Comparison of ENCODE assay signal across 17 cellular contexts in genomic region chr10:45280113-45280512, GRCh38. TPM values are rescaled to one million over a fixed set of nuclear protein-coding genes. Genes with fewer than 3 reads are reported as not detected.
"Had no signal": no experiment of that assay in that cellular context is flagged by ENCODE, and none has a peak within 500 bp of the region (broad histone marks: within the 10 kb centered on the region; RNA-seq: fewer than 3 reads in every experiment).

No MANE protein-coding gene starts in this region.

- H3K4me1 ChIP-seq: tibial artery had no signal

- DNase-seq: activated CD4-positive, alpha-beta T cell treated with anti-CD3 and anti-CD28 coated beads for 1 hour; activated CD4-positive, alpha-beta T cell treated with anti-CD3 and anti-CD28 coated beads, Interleukin-2, amount 50 U/mL, for 48 hours; activated naive CD4-positive, alpha-beta T cell treated with anti-CD3 and anti-CD28 coated beads, Interleukin-2, amount 50 U/mL, for 16 hours; dorsolateral prefrontal cortex; endodermal cell; islet precursor cell; mesenchymal stem cell; stimulated activated CD4-positive, alpha-beta T cell treated with anti-CD3 and anti-CD28 coated beads, Interleukin-2, amount 100 ng/mL, for 48 hours; SW 1271; tibial artery had no signal

- H3K27me3 ChIP-seq: cardiac muscle cell, hepatocyte, tibial artery had no signal

- H3K36me3 ChIP-seq: cardiac muscle cell, tibial artery had no signal

- H3K4me3 ChIP-seq: cardiac muscle cell, dorsolateral prefrontal cortex, hepatocyte, tibial artery had no signal

- ATAC-seq: stimulated activated memory B cell treated with anti-CD40 and anti-IgM and Interleukin-4, amounts not matched to agents 10 μg/mL and 1 μg/mL and 100 μg/mL, for 72 hours had no signal

- H3K27ac ChIP-seq: cardiac muscle cell, dorsolateral prefrontal cortex, hepatocyte, tibial artery, VCaP had no signal

- H3K9me3 ChIP-seq: tibial artery had no signal

- H3K4me2 ChIP-seq: hepatocyte had no signal

- H2AFZ ChIP-seq: hepatocyte had no signal

RNA-seq across cellular contexts. Expression of gene OR13A1, which starts 35.3 kb away (rescaled TPM):
- total RNA-seq: activated T-helper 2 cell treated with anti-CD3 and anti-CD28 coated beads, Interferon-gamma antibody, Interleukin-2, Interleukin-4, amounts not matched to agents 10 μg/mL and 5 μg/mL and 100 μg/mL, durations not matched to agents 14 hours and 24 hours and 36 hours; osteocyte had no signal
- polyA plus RNA-seq: hepatocyte, liver had no signal
